ENCODE assay signal across 8 cellular contexts in genomic region chr7:23472974-23473847, GRCh38. TPM values are rescaled to one million over a fixed set of nuclear protein-coding genes. Genes with fewer than 3 reads are reported as not detected.
DNase-seq lines count a peak whose midpoint lies in the region; ATAC-seq and TF ChIP-seq lines count a peak whose summit lies in the region.

No MANE protein-coding gene starts in this region.

- peak overlapping the region; percentile 54 for H3K4me3 Mint-ChIP-seq in activated naive CD8-positive, alpha-beta T cell treated with anti-CD3 and anti-CD28 coated beads, Interleukin-2, amount 50 U/mL, for 24 hours
- H3K4me3 Mint-ChIP-seq in naive thymus-derived CD8-positive, alpha-beta T cell = peak overlapping the region in 8 of 10 donors; percentile 3 to 56 (median 41)

- peaks cover 3% of the 10 kb centered on the region for H3K36me3 Mint-ChIP-seq in activated naive CD8-positive, alpha-beta T cell treated with anti-CD3 and anti-CD28 coated beads, Interleukin-2, amount 50 U/mL, for 24 hours (ENCODE audit: low read depth)
- peaks cover 0 to 19% (median 10%) of the 10 kb centered on the region in 3 donors for H3K36me3 Mint-ChIP-seq in naive thymus-derived CD8-positive, alpha-beta T cell

- H3K27ac Mint-ChIP-seq in activated naive CD8-positive, alpha-beta T cell treated with anti-CD3 and anti-CD28 coated beads, Interleukin-2, amount 50 U/mL, for 24 hours = no peak overlapping the region
- peak overlapping the region in 3 of 10 donors; percentile 37 to 72 (median 56) for H3K27ac Mint-ChIP-seq in naive thymus-derived CD8-positive, alpha-beta T cell

- no peak for TF ChIP-seq CTCF in GM10266 (IDR thresholded peaks at IDR 0.05; ENCODE audit: control insufficient read depth, insufficient read depth, low read depth, missing control alignments)

- peaks cover 33% of the 10 kb centered on the region for H3K4me1 Mint-ChIP-seq in activated naive CD8-positive, alpha-beta T cell treated with anti-CD3 and anti-CD28 coated beads, Interleukin-2, amount 50 U/mL, for 24 hours
- peaks cover 17 to 39% (median 34%) of the 10 kb centered on the region in 4 donors for H3K4me1 Mint-ChIP-seq in naive thymus-derived CD8-positive, alpha-beta T cell

- no peaks in the 10 kb centered on the region for H3K9me3 ChIP-seq in ES-I3 (ENCODE audit: control insufficient read depth, insufficient read depth, low read length)

- peak; percentile 41 for DNase-seq in NCI-H1092 (lab: John Stamatoyannopoulos, UW)
- DNase-seq in activated naive CD8-positive, alpha-beta T cell treated with anti-CD3 and anti-CD28 coated beads, Interleukin-2, amount 50 U/mL, for 24 hours = no peak
- DNase-seq in naive thymus-derived CD8-positive, alpha-beta T cell = no peak
- DNase-seq in GM10266 (ENCODE audit: extremely low spot score) = no peak
- no peak for DNase-seq in GF-D8 (lab: John Stamatoyannopoulos, UW)

- H3K36me3 ChIP-seq in ES-I3 (ENCODE audit: insufficient read depth, low read length) = no peaks in the 10 kb centered on the region

- peaks cover 66% of the 10 kb centered on the region for H3K27me3 Mint-ChIP-seq in activated naive CD8-positive, alpha-beta T cell treated with anti-CD3 and anti-CD28 coated beads, Interleukin-2, amount 50 U/mL, for 24 hours
- H3K27me3 Mint-ChIP-seq in naive thymus-derived CD8-positive, alpha-beta T cell = peaks cover 35 to 72% (median 55%) of the 10 kb centered on the region in 5 donors

- H3K9ac ChIP-seq in ES-I3 (ENCODE audit: low read depth, low read length) = peak overlapping the region; percentile 80

- no peaks in the 10 kb centered on the region for H3K9me3 Mint-ChIP-seq in activated naive CD8-positive, alpha-beta T cell treated with anti-CD3 and anti-CD28 coated beads, Interleukin-2, amount 50 U/mL, for 24 hours
- H3K9me3 Mint-ChIP-seq in naive thymus-derived CD8-positive, alpha-beta T cell = peaks cover 0 to 20% (median 5%) of the 10 kb centered on the region in 9 donors

- POLR2A ChIA-PET in naive thymus-derived CD8-positive, alpha-beta T cell (lab: Charles Lee) = interaction anchor here (0.6 to 1.7 kb wide), 2 partner anchors 231 to 1652 kb away, joined by 3 to 4 read pairs; partner anchors contain the start of gene CYCS

- ATAC-seq in activated naive CD8-positive, alpha-beta T cell treated with anti-CD3 and anti-CD28 coated beads, Interleukin-2, amount 50 U/mL, for 24 hours = no peak
- ATAC-seq in naive thymus-derived CD8-positive, alpha-beta T cell = no peak
- ATAC-seq in GM21528 (IDR thresholded peaks at IDR 0.05; ENCODE audit: low FRiP score, unreplicated experiment) (no peak), HG03025 (IDR thresholded peaks at IDR 0.05; ENCODE audit: low FRiP score, unreplicated experiment) (no peak)

- peaks cover 4% of the 10 kb centered on the region; the same call in 1 of the 2 replicates for H3K4me1 ChIP-seq in ES-I3 (ENCODE audit: insufficient read depth, low read length)

RNA-seq across cellular contexts. Expression of gene IGF2BP3, which starts 2.9 kb away (rescaled TPM):
- not detected for total RNA-seq in naive thymus-derived CD8-positive, alpha-beta T cell
- polyA plus RNA-seq in naive thymus-derived CD8-positive, alpha-beta T cell = under 1 TPM in 2 of 3 donors, not detected in 1; 0.09 to 0.64 TPM

RNA-seq across cellular contexts. Expression of gene TRA2A, which starts 58.6 kb away (rescaled TPM):
- 100 to 1,000 TPM; 155 to 157 TPM for total RNA-seq in naive thymus-derived CD8-positive, alpha-beta T cell
- 10 to 100 TPM; 33.7 to 57.7 (median 54.7) TPM for polyA plus RNA-seq in naive thymus-derived CD8-positive, alpha-beta T cell
